In genomic region chr7:92133737-92134270, GRCh38 we compare ENCODE assay signal across 8 cellular contexts. TPM values are rescaled to one million over a fixed set of nuclear protein-coding genes. Genes with fewer than 3 reads are reported as not detected.
A peak's percentile ranks its signal among the peaks of the same experiment; 100 is the strongest.
DNase-seq lines count a peak whose midpoint lies in the region; ATAC-seq, FAIRE-seq and TF ChIP-seq lines count a peak whose summit lies in the region.

No MANE protein-coding gene starts in this region.

- FAIRE-seq in GM18507 (lab: Jason Lieb, UNC), result no peak

- TF ChIP-seq CTCF in A673 (conservative IDR thresholded peaks at IDR 0.05; ENCODE audit: low read depth, low read length) (peak; percentile 81), liver (IDR thresholded peaks at IDR 0.05; ENCODE audit: low read depth, low read length, missing input control) (peak; percentile 61)

- DNase-seq in A673 (ENCODE audit: low spot score) (peak; percentile 67), GM18507 (ENCODE audit: extremely low spot score, insufficient read length, low read depth) (peak; percentile 17), NCI-H2227 (lab: John Stamatoyannopoulos, UW; ENCODE audit: unreplicated experiment) (peak; percentile 90), dermis blood vessel endothelial cell (peak; percentile 80)
- peak; percentile 30 for DNase-seq in activated CD4-positive, alpha-beta T cell treated with anti-CD3 and anti-CD28 coated beads, Interleukin-2, amount 50 U/mL, for 24 hours (ENCODE audit: low read depth in 1 of 2, low spot score in 1 of 2)
- peak; percentile 39 to 51 for DNase-seq in stimulated activated CD4-positive, alpha-beta T cell treated with anti-CD3 and anti-CD28 coated beads, Interleukin-4, amount 100 ng/mL, for 4 hours

- intact Hi-C loops in A673 (cut with micrococcal nuclease; ENCODE audit: unreplicated experiment), result loop anchor here (5.0 kb wide), 1 partner anchor 313 kb away; the partner anchor contains the start of gene GATAD1

- TF ChIP-seq RAD21 in liver (IDR thresholded peaks at IDR 0.05), result peak in 1 of 2 donors; percentile 38

- peak; percentile 35 for ATAC-seq in HG03064 (IDR thresholded peaks at IDR 0.05; ENCODE audit: low read depth, unreplicated experiment)

- BruUV-seq in A673 (replicated peaks; lab: Mats Ljungman, UMichigan), result no TSS peak

- H3K36me3 ChIP-seq in A673 (ENCODE audit: insufficient read depth, low read length, poor library complexity, severe bottlenecking), result peaks cover 29% of the 10 kb centered on the region
- H3K36me3 ChIP-seq in liver (ENCODE audit: control insufficient read depth in 4 of 4, insufficient read depth in 3 of 4, low read depth in 1 of 4, low read length in 3 of 4), result peaks cover 5 to 12% (median 10%) of the 10 kb centered on the region in 4 donors

- no peaks in the 10 kb centered on the region for H3K9me3 ChIP-seq in A673 (ENCODE audit: low read depth, low read length, poor library complexity, severe bottlenecking)
- H3K9me3 ChIP-seq in liver (ENCODE audit: control insufficient read depth in 4 of 4, low read length in 3 of 4), result no peaks in the 10 kb centered on the region

- H3K9ac ChIP-seq in liver (ENCODE audit: low read depth in 1 of 2, low read length in 2 of 2), result peak overlapping the region; percentile 88 to 92

- H3K4me3 ChIP-seq in A673 (ENCODE audit: low read depth, low read length, poor library complexity, severe bottlenecking) (peak overlapping the region; percentile 94), liver (ENCODE audit: low read depth in 1 of 3, low read length in 3 of 3) (peak overlapping the region; percentile 71 to 93 (median 93))

- WGBS in liver, result under 1% methylated on average over 42 of the region's 42 CpGs

- peak overlapping the region; percentile 99 for H3K27ac ChIP-seq in A673 (ENCODE audit: low read depth, low read length, poor library complexity, severe bottlenecking)
- H3K27ac ChIP-seq in liver (ENCODE audit: low read depth in 1 of 2, low read length in 2 of 2), result peak overlapping the region; percentile 91 to 97

- CTCF ChIA-PET in A673 (lab: Charles Lee), result interaction anchor here (0.5 to 0.7 kb wide), 2 partner anchors 147 to 395 kb away, joined by 3 to 4 read pairs; partner anchors contain the start of gene RBM48

- POLR2A ChIA-PET in A673 (lab: Charles Lee; ENCODE audit: low non-redundant PET), result no interaction called here

- H3K4me1 ChIP-seq in A673 (ENCODE audit: insufficient read depth, low read length, poor library complexity, severe bottlenecking), result peaks cover 12% of the 10 kb centered on the region
- peaks cover 2 to 25% (median 13%) of the 10 kb centered on the region in 4 donors for H3K4me1 ChIP-seq in liver (ENCODE audit: control insufficient read depth in 4 of 4, insufficient read depth in 4 of 4, low read length in 3 of 4)

- H3K27me3 ChIP-seq in A673 (replicated peaks; ENCODE audit: insufficient read depth, low read depth, low read length, poor library complexity) (no peaks in the 10 kb centered on the region), liver (ENCODE audit: control insufficient read depth in 4 of 4, insufficient read depth in 4 of 4, low read length in 3 of 4) (no peaks in the 10 kb centered on the region)

TF ChIP-seq in liver, 16 proteins besides CTCF, POLR2A, EP300 and RAD21:
- TF ChIP-seq YY1 (IDR thresholded peaks at IDR 0.05) (peak; percentile 19), REST (IDR thresholded peaks at IDR 0.05) (no peak)

RNA-seq across cellular contexts. Expression of gene CYP51A1, which starts 0.5 kb away (rescaled TPM):
- 123 and 150 TPM in 2 replicates for total RNA-seq in A673 (2021)
- 183 and 218 TPM in 2 replicates for total RNA-seq in dermis blood vessel endothelial cell
- 100 to 1,000 TPM; 245 to 338 TPM for total RNA-seq in liver
- polyA plus RNA-seq in liver, result 10 to 100 TPM; 56.4 to 95.7 TPM

RNA-seq across cellular contexts. Expression of gene LRRD1, which starts 45.1 kb away (rescaled TPM):
- total RNA-seq in A673 (2021) (0.11 TPM in 1 of 2 replicates, not detected in the other), dermis blood vessel endothelial cell (under 0.01 TPM in 1 of 2 replicates, not detected in the other), liver (not detected)
- polyA plus RNA-seq in liver, result not detected

Comparison
In these comparisons a context has a peak if more than half of its experiments do, and no peak if none do; other contexts are left out.
1. Peak in every context shown above with its lines: DNase-seq, ATAC-seq, H3K4me3 ChIP-seq and H3K27ac ChIP-seq.
2. DNase-seq: peak in every context shown above with its lines; median percentile 90 in NCI-H2227; 80 in dermis blood vessel endothelial cell; 67 in A673; 45 in stimulated activated CD4-positive, alpha-beta T cell treated with anti-CD3 and anti-CD28 coated beads, Interleukin-4, amount 100 ng/mL, for 4 hours; 30 in activated CD4-positive, alpha-beta T cell treated with anti-CD3 and anti-CD28 coated beads, Interleukin-2, amount 50 U/mL, for 24 hours; 17 in GM18507.